1 cellular context compared by ENCODE assay signal in genomic region chr9:127734747-127735529, GRCh38.
A peak's percentile ranks its signal among the peaks of the same experiment; 100 is the strongest.
TF ChIP-seq lines count a peak whose summit lies in the region.

TOR2A (minus strand) TSS chr9:127735294; CDS start chr9:127735270, 24 bp downstream.

TF ChIP-seq in HepG2, 621 proteins besides CTCF, POLR2A, EP300 and RAD21 (continued from another document and continues in another):
- TF ChIP-seq ZNF710 (CRISPR knock-in tag; IDR thresholded peaks at IDR 0.05; ENCODE audit: borderline replicate concordance) (no peak), FOXJ3 (CRISPR knock-in tag; IDR thresholded peaks at IDR 0.05; ENCODE audit: borderline replicate concordance) (no peak), ZNF557 (CRISPR knock-in tag; IDR thresholded peaks at IDR 0.05) (no peak), PAF1 (CRISPR knock-in tag; IDR thresholded peaks at IDR 0.05) (no peak), MTF2 (CRISPR knock-in tag; IDR thresholded peaks at IDR 0.05; ENCODE audit: borderline replicate concordance) (0 out of 2 replicates have a peak, but pooled peaks have one; percentile 59), IKZF5 (CRISPR knock-in tag; IDR thresholded peaks at IDR 0.05) (peak; percentile 68; the same call in 1 of the 2 replicates), ZNF512B (CRISPR knock-in tag; IDR thresholded peaks at IDR 0.05; ENCODE audit: borderline replicate concordance) (no peak), ATF3 (CRISPR knock-in tag; IDR thresholded peaks at IDR 0.05) (no peak), FOXO1 (CRISPR knock-in tag; IDR thresholded peaks at IDR 0.05) (peak; percentile 54; the same call in 1 of the 2 replicates), KDM1A (CRISPR knock-in tag; IDR thresholded peaks at IDR 0.05) (no peak), ARNT2 (CRISPR knock-in tag; IDR thresholded peaks at IDR 0.05; ENCODE audit: low read depth) (peak; percentile 77), HMGA1 (CRISPR knock-in tag; conservative IDR thresholded peaks at IDR 0.05) (no peak), ZFP82 (CRISPR knock-in tag; IDR thresholded peaks at IDR 0.05; ENCODE audit: borderline replicate concordance) (no peak; the same call in 1 of the 2 replicates), HOXD1 (CRISPR knock-in tag; IDR thresholded peaks at IDR 0.05) (peak; percentile 72; the same call in 1 of the 2 replicates), NFRKB (IDR thresholded peaks at IDR 0.05) (no peak), HMGXB4 (CRISPR knock-in tag; IDR thresholded peaks at IDR 0.05; ENCODE audit: borderline replicate concordance in 1 of 2, low read depth in 1 of 2) (peak; percentile 63 to 96), XRCC5 (optimal IDR thresholded peaks at IDR 0.05; ENCODE audit: low read length) (peak; percentile 94), KMT2A (CRISPR knock-in tag; IDR thresholded peaks at IDR 0.05) (no peak), TBX2 (CRISPR knock-in tag; IDR thresholded peaks at IDR 0.05; ENCODE audit: borderline replicate concordance) (no peak; the same call in 1 of the 2 replicates), ZNF549 (CRISPR knock-in tag; IDR thresholded peaks at IDR 0.05) (no peak), ZSCAN30 (CRISPR knock-in tag; IDR thresholded peaks at IDR 0.05) (no peak), MYC (CRISPR knock-in tag; IDR thresholded peaks at IDR 0.05; ENCODE audit: borderline replicate concordance) (no peak; the same call in 1 of the 2 replicates), ZNF318 (CRISPR knock-in tag; IDR thresholded peaks at IDR 0.05) (no peak), ZNF605 (CRISPR knock-in tag; IDR thresholded peaks at IDR 0.05) (no peak), NRL (CRISPR knock-in tag; IDR thresholded peaks at IDR 0.05; ENCODE audit: borderline replicate concordance) (peak; percentile 49), HDAC6 (IDR thresholded peaks at IDR 0.05; ENCODE audit: low read depth, low read length) (no peak), FOXK1 (CRISPR knock-in tag; IDR thresholded peaks at IDR 0.05; ENCODE audit: borderline replicate concordance, low read depth) (peak; percentile 60; the same call in 1 of the 2 replicates), ZNF337 (CRISPR knock-in tag; IDR thresholded peaks at IDR 0.05; ENCODE audit: borderline replicate concordance, low read depth) (no peak; the same call in 1 of the 2 replicates), ZMAT5 (CRISPR knock-in tag; IDR thresholded peaks at IDR 0.05; ENCODE audit: borderline replicate concordance, low read depth) (no peak), PBX2 (CRISPR knock-in tag; IDR thresholded peaks at IDR 0.05) (no peak), SRY (CRISPR knock-in tag; IDR thresholded peaks at IDR 0.05) (no peak)
- TF ChIP-seq, protein P1, sequence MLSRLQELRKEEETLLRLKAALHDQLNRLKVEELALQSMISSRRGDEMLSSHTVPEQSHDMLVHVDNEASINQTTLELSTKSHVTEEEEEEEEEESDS (CRISPR knock-in tag; IDR thresholded peaks at IDR 0.05; ENCODE audit: borderline replicate concordance) = no peak
- TF ChIP-seq, protein P2, sequence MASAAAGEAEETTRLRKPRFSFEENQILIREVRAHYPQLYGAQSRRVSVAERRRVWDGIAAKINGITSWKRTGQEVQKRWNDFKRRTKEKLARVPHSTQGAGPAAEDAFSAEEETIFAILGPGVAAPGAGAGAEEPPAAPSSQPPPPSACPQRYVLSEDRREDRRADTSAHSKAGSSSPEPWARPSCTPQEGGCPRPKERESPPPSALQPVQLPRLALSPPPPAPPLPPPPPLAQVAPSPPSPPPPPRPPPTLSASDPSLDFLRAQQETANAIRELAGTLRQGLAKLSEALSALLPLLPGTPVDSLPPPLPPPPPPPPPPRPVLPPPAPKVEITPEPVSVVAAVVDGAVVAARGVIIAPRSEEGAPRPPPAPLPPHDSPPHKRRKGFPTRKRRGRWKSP (CRISPR knock-in tag; IDR thresholded peaks at IDR 0.05) = 0 out of 2 replicates have a peak, but pooled peaks have one; percentile 48
- TF ChIP-seq, protein P3, sequence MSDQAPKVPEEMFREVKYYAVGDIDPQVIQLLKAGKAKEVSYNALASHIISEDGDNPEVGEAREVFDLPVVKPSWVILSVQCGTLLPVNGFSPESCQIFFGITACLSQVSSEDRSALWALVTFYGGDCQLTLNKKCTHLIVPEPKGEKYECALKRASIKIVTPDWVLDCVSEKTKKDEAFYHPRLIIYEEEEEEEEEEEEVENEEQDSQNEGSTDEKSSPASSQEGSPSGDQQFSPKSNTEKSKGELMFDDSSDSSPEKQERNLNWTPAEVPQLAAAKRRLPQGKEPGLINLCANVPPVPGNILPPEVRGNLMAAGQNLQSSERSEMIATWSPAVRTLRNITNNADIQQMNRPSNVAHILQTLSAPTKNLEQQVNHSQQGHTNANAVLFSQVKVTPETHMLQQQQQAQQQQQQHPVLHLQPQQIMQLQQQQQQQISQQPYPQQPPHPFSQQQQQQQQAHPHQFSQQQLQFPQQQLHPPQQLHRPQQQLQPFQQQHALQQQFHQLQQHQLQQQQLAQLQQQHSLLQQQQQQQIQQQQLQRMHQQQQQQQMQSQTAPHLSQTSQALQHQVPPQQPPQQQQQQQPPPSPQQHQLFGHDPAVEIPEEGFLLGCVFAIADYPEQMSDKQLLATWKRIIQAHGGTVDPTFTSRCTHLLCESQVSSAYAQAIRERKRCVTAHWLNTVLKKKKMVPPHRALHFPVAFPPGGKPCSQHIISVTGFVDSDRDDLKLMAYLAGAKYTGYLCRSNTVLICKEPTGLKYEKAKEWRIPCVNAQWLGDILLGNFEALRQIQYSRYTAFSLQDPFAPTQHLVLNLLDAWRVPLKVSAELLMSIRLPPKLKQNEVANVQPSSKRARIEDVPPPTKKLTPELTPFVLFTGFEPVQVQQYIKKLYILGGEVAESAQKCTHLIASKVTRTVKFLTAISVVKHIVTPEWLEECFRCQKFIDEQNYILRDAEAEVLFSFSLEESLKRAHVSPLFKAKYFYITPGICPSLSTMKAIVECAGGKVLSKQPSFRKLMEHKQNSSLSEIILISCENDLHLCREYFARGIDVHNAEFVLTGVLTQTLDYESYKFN (CRISPR knock-in tag; conservative IDR thresholded peaks at IDR 0.05) = peak; percentile 59
